ENCODE assay signal across 12 cellular contexts in genomic region chr5:50745221-50745620, GRCh38.
A peak's percentile ranks its signal among the peaks of the same experiment; 100 is the strongest.
DNase-seq lines count a peak whose midpoint lies in the region; ATAC-seq, FAIRE-seq and TF ChIP-seq lines count a peak whose summit lies in the region.
"Had no signal": no experiment of that assay in that cellular context is flagged by ENCODE, and none has a peak within 500 bp of the region (broad histone marks: within the 10 kb centered on the region; RNA-seq: fewer than 3 reads in every experiment).

No MANE protein-coding gene starts in this region.

- H3K4me3 ChIP-seq in CD8-positive, alpha-beta T cell (ENCODE audit: low read depth, low read length) = peak overlapping the region; percentile 44
- H3K4me3 ChIP-seq in KMS-11 (IDR thresholded peaks at IDR 0.05; ENCODE audit: insufficient read depth, low read depth, low read length) (no peak overlapping the region), astrocyte (ENCODE audit: insufficient read depth, low read depth, low read length) (no peak overlapping the region), brain microvascular endothelial cell (ENCODE audit: low read depth, low read length) (no peak overlapping the region), HAP-1 (no peak overlapping the region)
- H3K4me3 ChIP-seq: lung had no signal

- H3K4me1 Mint-ChIP-seq in CD8-positive, alpha-beta T cell (ENCODE audit: low read depth) = peaks cover 77% of the 10 kb centered on the region
- H3K4me1 Mint-ChIP-seq in astrocyte (ENCODE audit: low read depth, unreplicated experiment) = peaks cover 16% of the 10 kb centered on the region
- H3K4me1 Mint-ChIP-seq in osteocyte (ENCODE audit: unreplicated experiment) = peaks cover 32% of the 10 kb centered on the region

- H3K9ac ChIP-seq in KMS-11 = no peak overlapping the region; the same call in 1 of the 2 replicates
- H3K9ac ChIP-seq in astrocyte (ENCODE audit: low read length) = no peak overlapping the region

- peaks cover 66% of the 10 kb centered on the region for H3K4me1 ChIP-seq in CD8-positive, alpha-beta T cell (ENCODE audit: insufficient read depth, low read length)
- H3K4me1 ChIP-seq in KMS-11 (ENCODE audit: low read depth, poor library complexity, severe bottlenecking) = peaks cover 25% of the 10 kb centered on the region
- no peaks in the 10 kb centered on the region for H3K4me1 ChIP-seq in astrocyte (ENCODE audit: insufficient read depth, low read length)
- no peaks in the 10 kb centered on the region for H3K4me1 ChIP-seq in HAP-1

- peak overlapping the region; percentile 91 for H3K27ac Mint-ChIP-seq in CD8-positive, alpha-beta T cell
- H3K27ac Mint-ChIP-seq in astrocyte (ENCODE audit: unreplicated experiment) (no peak overlapping the region), osteocyte (ENCODE audit: unreplicated experiment) (peak overlapping the region; percentile 90)

- intact Hi-C loops in CD8-positive, alpha-beta T cell (cut with DNase I, micrococcal nuclease) = loop anchor here (2.0 to 10.0 kb wide), 4 partner anchors 33 to 418 kb away; partner anchors contain the start of gene PARP8 (in 1 of the 2)

- H3K79me2 ChIP-seq in KMS-11 (ENCODE audit: insufficient read depth, low read depth) (no peaks in the 10 kb centered on the region), astrocyte (ENCODE audit: insufficient read depth, low read length) (no peaks in the 10 kb centered on the region)

- POLR2A ChIA-PET in CD8-positive, alpha-beta T cell (lab: Charles Lee) = interaction anchor here (0.6 to 1.2 kb wide), 4 partner anchors 12 to 304 kb away, joined by 3 to 7 read pairs (median 3); no protein-coding TSS in a partner anchor

- CTCF ChIA-PET in CD8-positive, alpha-beta T cell (lab: Charles Lee) = interaction anchor here (0.8 to 1.2 kb wide), 4 partner anchors 9 to 305 kb away, joined by 3 to 4 read pairs (median 4); partner anchors contain the start of gene EMB

- in situ Hi-C loops in brain microvascular endothelial cell (cut with HindIII; ENCODE audit: low pct_ligation_motif_present, low sequenced_read_pairs) (no loop called here), HAP-1 (cut with MboI; ENCODE audit: low sequenced_read_pairs) (no loop called here)

- peak overlapping the region; percentile 17 for H3K27ac ChIP-seq in CD8-positive, alpha-beta T cell (ENCODE audit: low read depth, low read length)
- H3K27ac ChIP-seq in KMS-11 (no peak overlapping the region), astrocyte (ENCODE audit: low read depth, low read length) (no peak overlapping the region), brain microvascular endothelial cell (no peak overlapping the region)

- H3K9me3 Mint-ChIP-seq in CD8-positive, alpha-beta T cell = peaks cover 5% of the 10 kb centered on the region
- H3K9me3 Mint-ChIP-seq in astrocyte (ENCODE audit: unreplicated experiment) (no peaks in the 10 kb centered on the region), osteocyte (ENCODE audit: unreplicated experiment) (no peaks in the 10 kb centered on the region)

- FAIRE-seq in astrocyte (lab: Jason Lieb, UNC) = no peak
- FAIRE-seq: colon had no signal

- H3K4me3 Mint-ChIP-seq in CD8-positive, alpha-beta T cell = peak overlapping the region; percentile 81
- no peak overlapping the region for H3K4me3 Mint-ChIP-seq in astrocyte (ENCODE audit: unreplicated experiment)
- H3K4me3 Mint-ChIP-seq in osteocyte (ENCODE audit: unreplicated experiment) = peak overlapping the region; percentile 76

- H3K27me3 Mint-ChIP-seq in CD8-positive, alpha-beta T cell (ENCODE audit: low read depth) = no peaks in the 10 kb centered on the region
- no peaks in the 10 kb centered on the region for H3K27me3 Mint-ChIP-seq in astrocyte (ENCODE audit: low read depth, unreplicated experiment)
- no peaks in the 10 kb centered on the region for H3K27me3 Mint-ChIP-seq in osteocyte (ENCODE audit: unreplicated experiment)

- no peak for DNase-seq in CD8-positive, alpha-beta T cell
- DNase-seq in astrocyte (ENCODE audit: low read depth) = no peak
- no peak for DNase-seq in osteocyte (ENCODE audit: extremely low spot score, unreplicated experiment)
- DNase-seq in brain microvascular endothelial cell = no peak
- DNase-seq in HAP-1 (ENCODE audit: low spot score in 2 of 2) = no peak
- DNase-seq in activated CD4-positive, alpha-beta T cell treated with anti-CD3 and anti-CD28 coated beads, Interleukin-2, amount 50 U/mL, for 4 hours = no peak
- DNase-seq: H7, T-helper 9 cell had no signal

- peaks cover 16% of the 10 kb centered on the region for H3K36me3 Mint-ChIP-seq in CD8-positive, alpha-beta T cell
- H3K36me3 Mint-ChIP-seq in astrocyte (ENCODE audit: low read depth, unreplicated experiment) (no peaks in the 10 kb centered on the region), osteocyte (ENCODE audit: unreplicated experiment) (no peaks in the 10 kb centered on the region)

- H3K9me3 ChIP-seq in CD8-positive, alpha-beta T cell (ENCODE audit: low read length) = no peaks in the 10 kb centered on the region
- H3K9me3 ChIP-seq in astrocyte (ENCODE audit: insufficient read depth, low read depth, low read length) (no peaks in the 10 kb centered on the region), HAP-1 (no peaks in the 10 kb centered on the region)

- no peak for ATAC-seq in CD8-positive, alpha-beta T cell
- no peak for ATAC-seq in HG03097 (IDR thresholded peaks at IDR 0.05; ENCODE audit: low FRiP score, unreplicated experiment)

- no peaks in the 10 kb centered on the region for H3K27me3 ChIP-seq in CD8-positive, alpha-beta T cell (ENCODE audit: insufficient read depth, low read length)
- H3K27me3 ChIP-seq in KMS-11 (ENCODE audit: insufficient read depth, low read depth) (no peaks in the 10 kb centered on the region), astrocyte (ENCODE audit: insufficient read depth, low read length) (no peaks in the 10 kb centered on the region), brain microvascular endothelial cell (replicated peaks) (no peaks in the 10 kb centered on the region), HAP-1 (ENCODE audit: low read depth) (no peaks in the 10 kb centered on the region)

- H3K4me2 ChIP-seq in KMS-11 (peak overlapping the region; percentile 79), astrocyte (ENCODE audit: low read length) (peak overlapping the region; percentile 68)

- no peak for TF ChIP-seq CTCF in CD8-positive, alpha-beta T cell (IDR thresholded peaks at IDR 0.05)
- TF ChIP-seq CTCF in KMS-11 (conservative IDR thresholded peaks at IDR 0.05; ENCODE audit: low read depth, low read length) (no peak), astrocyte (IDR thresholded peaks at IDR 0.05; ENCODE audit: insufficient read depth, low read depth, low read length) (no peak), osteocyte (IDR thresholded peaks at IDR 0.05) (no peak), brain microvascular endothelial cell (IDR thresholded peaks at IDR 0.05; ENCODE audit: low read depth, low read length, missing control alignments) (no peak)

- H2AFZ ChIP-seq in KMS-11 (ENCODE audit: low read depth) = no peak overlapping the region
- no peak overlapping the region for H2AFZ ChIP-seq in astrocyte (ENCODE audit: low read depth, low read length)

- no peaks in the 10 kb centered on the region for H3K36me3 ChIP-seq in CD8-positive, alpha-beta T cell (ENCODE audit: insufficient read depth, low read length)
- H3K36me3 ChIP-seq in KMS-11 (ENCODE audit: insufficient read depth) = no peaks in the 10 kb centered on the region
- H3K36me3 ChIP-seq in astrocyte (ENCODE audit: insufficient read depth, low read length) = no peaks in the 10 kb centered on the region
- no peaks in the 10 kb centered on the region for H3K36me3 ChIP-seq in brain microvascular endothelial cell (replicated peaks)
- H3K36me3 ChIP-seq in HAP-1 (replicated peaks) = no peaks in the 10 kb centered on the region

- H4K20me1 ChIP-seq in KMS-11 (ENCODE audit: insufficient read depth) = no peaks in the 10 kb centered on the region
- no peaks in the 10 kb centered on the region for H4K20me1 ChIP-seq in astrocyte (ENCODE audit: insufficient read depth, low read length)
